1 cellular context compared by ENCODE assay signal in genomic region chr19:6499052-6499790, GRCh38.
TF ChIP-seq lines count a peak whose summit lies in the region.

No MANE protein-coding gene starts in this region.

TF ChIP-seq in HepG2, 621 proteins besides CTCF, POLR2A, EP300 and RAD21:
- TF ChIP-seq IKZF1 (IDR thresholded peaks at IDR 0.05) (no peak), ZFX (CRISPR knock-in tag; IDR thresholded peaks at IDR 0.05; ENCODE audit: low read depth) (no peak), ZNF20 (CRISPR knock-in tag; IDR thresholded peaks at IDR 0.05) (no peak), CEBPB (IDR thresholded peaks at IDR 0.05; ENCODE audit: borderline replicate concordance, low read depth, low read length) (peak; percentile 8; the same call in 1 of the 2 replicates), ZNF768 (CRISPR knock-in tag; IDR thresholded peaks at IDR 0.05) (peak; percentile 58), IRX3 (CRISPR knock-in tag; IDR thresholded peaks at IDR 0.05; ENCODE audit: borderline replicate concordance, low read depth) (no peak)
